In genomic region chr14:68451676-68452387, GRCh38 we compare ENCODE assay signal across 12 cellular contexts.
DNase-seq lines count a peak whose midpoint lies in the region; ATAC-seq, FAIRE-seq and TF ChIP-seq lines count a peak whose summit lies in the region.
"Had no signal": no experiment of that assay in that cellular context is flagged by ENCODE, and none has a peak within 500 bp of the region (broad histone marks: within the 10 kb centered on the region; RNA-seq: fewer than 3 reads in every experiment).

No MANE protein-coding gene starts in this region.

- no peak overlapping the region for H3K4me3 ChIP-seq in A549
- H3K4me3 ChIP-seq in cardiac fibroblast (replicated peaks in 1 of 2; ENCODE audit: low read depth in 2 of 2, low read length in 2 of 2): no peak overlapping the region
- H3K4me3 ChIP-seq in sigmoid colon: no peak overlapping the region

- H3K36me3 ChIP-seq in sigmoid colon: no peaks in the 10 kb centered on the region

- intact Hi-C loops in left ventricle myocardium superior (cut with micrococcal nuclease): no loop called here
- intact Hi-C loops in sigmoid colon (cut with DNase I): loop anchor here (10.0 kb wide), 1 partner anchor 63 kb away; no protein-coding TSS in a partner anchor

- POLR2A ChIA-PET in A549 (lab: Yijun Ruan, JAX): no interaction called here

- TF ChIP-seq EP300 in A549 (IDR thresholded peaks at IDR 0.05) (no peak), sigmoid colon (IDR thresholded peaks at IDR 0.05) (no peak)

- H3K27ac ChIP-seq in A549: peak overlapping the region; percentile 69 to 84
- H3K27ac ChIP-seq in sigmoid colon: peak overlapping the region; percentile 58 to 82 (median 70)

- H3K4me1 ChIP-seq in A549: peaks cover 42% of the 10 kb centered on the region
- peaks cover 2 to 50% (median 35%) of the 10 kb centered on the region in 4 donors for H3K4me1 ChIP-seq in sigmoid colon

- no peaks in the 10 kb centered on the region for H3K27me3 ChIP-seq in sigmoid colon

- ATAC-seq in A549: peak in 1 of 2 experiments; percentile 32; a peak in 2 of 6 replicates
- peak; percentile 98 for ATAC-seq in left ventricle myocardium superior

- no peak; a peak in 1 of 5 replicates for TF ChIP-seq RAD21 in A549 (conservative IDR thresholded peaks at IDR 0.05 in 1 of 2, IDR thresholded peaks at IDR 0.05 in 1 of 2)

- TF ChIP-seq POLR2A in A549 (IDR thresholded peaks at IDR 0.05; ENCODE audit: low read length) (no peak), sigmoid colon (IDR thresholded peaks at IDR 0.05) (no peak)

- 87% methylated on average over 5 of the region's 5 CpGs for WGBS in A549 (ENCODE audit: missing lambda C conversion rate)
- WGBS in sigmoid colon, 2 donors: 80 to 86% methylated on average over 5 of the region's 5 CpGs

- H3K9me3 ChIP-seq in A549 (peaks cover 15% of the 10 kb centered on the region; the same call in 2 of the 3 replicates), sigmoid colon (peaks cover 0 to 8% (median 5%) of the 10 kb centered on the region in 4 donors)

- no peak for FAIRE-seq in A549 (lab: Jason Lieb, UNC)

- H3K4me2 ChIP-seq in A549: no peak overlapping the region

- CTCF ChIA-PET in A549 (lab: Yijun Ruan, JAX): interaction anchor here (0.6 to 1.5 kb wide), 5 partner anchors 15 to 365 kb away, joined by 3 to 4 read pairs (median 4); no protein-coding TSS in a partner anchor

- DNase-seq in A549 (ENCODE audit: low read depth in 1 of 2, low spot score in 1 of 2) (peak in 1 of 2 experiments; percentile 36), cardiac fibroblast (ENCODE audit: low read depth in 2 of 2) (peak; percentile 64 to 81), left ventricle myocardium superior (peak; percentile 35), sigmoid colon (peak; percentile 74), glomerular visceral epithelial cell (ENCODE audit: extremely low spot score) (no peak), amygdala (lab: John Stamatoyannopoulos, UW) (no peak), GM19240 (ENCODE audit: insufficient read length, low spot score) (no peak), A172 (ENCODE audit: low spot score) (no peak)
- DNase-seq: activated CD4-positive, alpha-beta memory T cell treated with anti-CD3 and anti-CD28 coated beads, Interleukin-2, amount 10 ng/mL, durations not matched to agents 7 days and 5 days; activated effector memory CD4-positive, alpha-beta T cell treated with Interleukin-2 at 50 U/mL for 16 hours; NCI-H2081 treated with DMSO at 0.1 percent for 48 hours; stimulated activated naive CD4-positive, alpha-beta T cell had no signal

- TF ChIP-seq CTCF in A549 (IDR thresholded peaks at IDR 0.05) (no peak), cardiac fibroblast (IDR thresholded peaks at IDR 0.05; ENCODE audit: low read depth, low read length) (no peak), sigmoid colon (IDR thresholded peaks at IDR 0.05) (no peak)

TF ChIP-seq in A549, 52 proteins besides CTCF, POLR2A, EP300 and RAD21:
- TF ChIP-seq KDM5A (IDR thresholded peaks at IDR 0.05): no peak
- no peak for TF ChIP-seq ZFP36 (IDR thresholded peaks at IDR 0.05; ENCODE audit: borderline replicate concordance, partially characterized antibody)
- TF ChIP-seq EHMT2 (IDR thresholded peaks at IDR 0.05; ENCODE audit: low read depth): no peak
- TF ChIP-seq HOXA7 (CRISPR knock-in tag; IDR thresholded peaks at IDR 0.05): no peak
- TF ChIP-seq NR3C1 (IDR thresholded peaks at IDR 0.05): no peak
- TF ChIP-seq, protein P1, sequence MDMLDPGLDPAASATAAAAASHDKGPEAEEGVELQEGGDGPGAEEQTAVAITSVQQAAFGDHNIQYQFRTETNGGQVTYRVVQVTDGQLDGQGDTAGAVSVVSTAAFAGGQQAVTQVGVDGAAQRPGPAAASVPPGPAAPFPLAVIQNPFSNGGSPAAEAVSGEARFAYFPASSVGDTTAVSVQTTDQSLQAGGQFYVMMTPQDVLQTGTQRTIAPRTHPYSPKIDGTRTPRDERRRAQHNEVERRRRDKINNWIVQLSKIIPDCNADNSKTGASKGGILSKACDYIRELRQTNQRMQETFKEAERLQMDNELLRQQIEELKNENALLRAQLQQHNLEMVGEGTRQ (IDR thresholded peaks at IDR 0.05): no peak
- TF ChIP-seq ZNF302 (CRISPR knock-in tag; IDR thresholded peaks at IDR 0.05): no peak
- no peak for TF ChIP-seq BHLHE40 (IDR thresholded peaks at IDR 0.05; ENCODE audit: low read depth, low read length)
- no peak for TF ChIP-seq CBX2 (IDR thresholded peaks at IDR 0.05; ENCODE audit: borderline replicate concordance, low read depth)
- no peak for TF ChIP-seq ESRRA (IDR thresholded peaks at IDR 0.05; ENCODE audit: borderline replicate concordance, low read length)
- TF ChIP-seq RNF2 (IDR thresholded peaks at IDR 0.05; ENCODE audit: borderline replicate concordance, low read depth): no peak
- no peak for TF ChIP-seq HDAC2 (IDR thresholded peaks at IDR 0.05)
- TF ChIP-seq ATOH8 (CRISPR knock-in tag; IDR thresholded peaks at IDR 0.05; ENCODE audit: low read depth): no peak
- no peak for TF ChIP-seq GATA3 (IDR thresholded peaks at IDR 0.05; ENCODE audit: borderline replicate concordance)
TF ChIP-seq in A549: peak in this region for 0.

Comparison
In these comparisons a context has a peak if more than half of its experiments do, and no peak if none do; other contexts are left out.
1. DNase-seq: peak in cardiac fibroblast (2 of 2), left ventricle myocardium superior (single experiment) and sigmoid colon (single experiment); none in glomerular visceral epithelial cell (single experiment), amygdala (0 of 56), GM19240 (single experiment) and A172 (single experiment).